8 cellular contexts compared by ENCODE assay signal in genomic region chr19:15584541-15585115, GRCh38. TPM values are rescaled to one million over a fixed set of nuclear protein-coding genes. Genes with fewer than 3 reads are reported as not detected.
A peak's percentile ranks its signal among the peaks of the same experiment; 100 is the strongest.
DNase-seq lines count a peak whose midpoint lies in the region; ATAC-seq, FAIRE-seq and TF ChIP-seq lines count a peak whose summit lies in the region.

No MANE protein-coding gene starts in this region.

- H3K27me3 Mint-ChIP-seq in Calu3 (ENCODE audit: unreplicated experiment), result peaks cover 34% of the 10 kb centered on the region
- H3K27me3 Mint-ChIP-seq in activated naive CD4-positive, alpha-beta T cell treated with anti-CD3 and anti-CD28 coated beads, Interleukin-2, amount 10 ng/mL, durations not matched to agents 7 days and 5 days, result peaks cover 43% of the 10 kb centered on the region

- 14% methylated on average over 31 of the region's 35 CpGs for WGBS in prostate gland

- no peak overlapping the region for H3K4me3 ChIP-seq in prostate gland

- in situ Hi-C loops in KBM-7 (cut with MboI; ENCODE audit: low pct_unique_long_range_greater_than_20kb, low sequenced_read_pairs), result no loop called here

- peaks cover 5% of the 10 kb centered on the region for H3K36me3 Mint-ChIP-seq in Calu3 (ENCODE audit: insufficient read depth, unreplicated experiment)
- H3K36me3 Mint-ChIP-seq in activated naive CD4-positive, alpha-beta T cell treated with anti-CD3 and anti-CD28 coated beads, Interleukin-2, amount 10 ng/mL, durations not matched to agents 7 days and 5 days, result no peaks in the 10 kb centered on the region

- no peaks in the 10 kb centered on the region for H3K27me3 ChIP-seq in prostate gland (replicated peaks; ENCODE audit: insufficient read depth)

- H3K36me3 ChIP-seq in prostate gland, result no peaks in the 10 kb centered on the region

- peak overlapping the region; percentile 56 for H3K4me3 Mint-ChIP-seq in Calu3 (ENCODE audit: low read depth, unreplicated experiment)
- no peak overlapping the region for H3K4me3 Mint-ChIP-seq in activated naive CD4-positive, alpha-beta T cell treated with anti-CD3 and anti-CD28 coated beads, Interleukin-2, amount 10 ng/mL, durations not matched to agents 7 days and 5 days

- H3K4me1 ChIP-seq in prostate gland (replicated peaks), result no peaks in the 10 kb centered on the region

- no peak for FAIRE-seq in urothelium cell line (lab: Jason Lieb, UNC)

- no peak overlapping the region for H3K27ac ChIP-seq in prostate gland

- peak; percentile 10 for TF ChIP-seq POLR2A in prostate gland (IDR thresholded peaks at IDR 0.05)

- H3K9me3 Mint-ChIP-seq in Calu3 (ENCODE audit: low read depth, unreplicated experiment), result no peaks in the 10 kb centered on the region
- H3K9me3 Mint-ChIP-seq in activated naive CD4-positive, alpha-beta T cell treated with anti-CD3 and anti-CD28 coated beads, Interleukin-2, amount 10 ng/mL, durations not matched to agents 7 days and 5 days, result no peaks in the 10 kb centered on the region

- H3K27ac Mint-ChIP-seq in Calu3 (ENCODE audit: unreplicated experiment), result no peak overlapping the region
- H3K27ac Mint-ChIP-seq in activated naive CD4-positive, alpha-beta T cell treated with anti-CD3 and anti-CD28 coated beads, Interleukin-2, amount 10 ng/mL, durations not matched to agents 7 days and 5 days, result no peak overlapping the region

- H3K4me1 Mint-ChIP-seq in Calu3 (ENCODE audit: low read depth, unreplicated experiment), result no peaks in the 10 kb centered on the region
- peaks cover 3% of the 10 kb centered on the region for H3K4me1 Mint-ChIP-seq in activated naive CD4-positive, alpha-beta T cell treated with anti-CD3 and anti-CD28 coated beads, Interleukin-2, amount 10 ng/mL, durations not matched to agents 7 days and 5 days

- intact Hi-C loops in Calu3 (cut with micrococcal nuclease; ENCODE audit: unreplicated experiment), result no loop called here
- intact Hi-C loops in head of caudate nucleus (cut with DNase I), result no loop called here
- intact Hi-C loops in prostate gland (cut with DNase I), result no loop called here

- ATAC-seq in GM18867 (IDR thresholded peaks at IDR 0.05; ENCODE audit: unreplicated experiment), result no peak

- CTCF ChIA-PET in Calu3 (lab: Charles Lee), result interaction anchor here (0.5 kb wide), 1 partner anchor 608 kb away, joined by 4 read pairs; no protein-coding TSS in a partner anchor
- CTCF ChIA-PET in activated naive CD4-positive, alpha-beta T cell treated with anti-CD3 and anti-CD28 coated beads, Interleukin-2, amount 10 ng/mL, durations not matched to agents 7 days and 5 days (lab: Charles Lee), result interaction anchor here (1.0 kb wide), 1 partner anchor 430 kb away, joined by 3 read pairs; no protein-coding TSS in a partner anchor

- no TSS peak for BruUV-seq in Calu3 (replicated peaks; lab: Mats Ljungman, UMichigan)

- DNase-seq in Calu3 (peak; percentile 84), KBM-7 (peak; percentile 88), SKM-1 (lab: John Stamatoyannopoulos, UW; ENCODE audit: unreplicated experiment) (peak; percentile 68), head of caudate nucleus (peak; percentile 65 to 91 (median 82)), prostate gland (ENCODE audit: low spot score) (peak; percentile 72), urothelium cell line (ENCODE audit: low spot score) (peak; percentile 76)
- peak; percentile 88 for DNase-seq in activated naive CD4-positive, alpha-beta T cell treated with anti-CD3 and anti-CD28 coated beads, Interleukin-2, amount 10 ng/mL, durations not matched to agents 7 days and 5 days

- no peaks in the 10 kb centered on the region for H3K9me3 ChIP-seq in prostate gland

- peak; percentile 87 for TF ChIP-seq CTCF in Calu3 (IDR thresholded peaks at IDR 0.05; ENCODE audit: unreplicated experiment)
- peak; percentile 74 to 94 (median 84) for TF ChIP-seq CTCF in prostate gland (IDR thresholded peaks at IDR 0.05)

RNA-seq across cellular contexts. Expression of gene CYP4F8, which starts 30.4 kb away (rescaled TPM):
- not detected in 2 replicates for total RNA-seq in Calu3 (2022)
- 10 to 100 TPM; 14.9 to 67.3 TPM for total RNA-seq in prostate gland

RNA-seq across cellular contexts. Expression of gene CYP4F3, which starts 56.1 kb away (rescaled TPM):
- total RNA-seq in Calu3 (2022) (6.9 and 16.7 TPM in 2 replicates), prostate gland (1 to 10 TPM in 1 of 2 donors, under 1 TPM in 1; 0.28 to 2.0 TPM)

Comparison
In these comparisons a context has a peak if more than half of its experiments do, and no peak if none do; other contexts are left out.
1. RNA of gene CYP4F8, which starts 30.4 kb away (total RNA-seq): 14.9 to 67.3 TPM in prostate gland; not detected in Calu3; every median in the first group is over 10 times any median in the second.
2. Peak in every context shown above with its lines, with median percentiles within 50 percentile points of each other: DNase-seq.